Comparison of ENCODE assay signal across 33 cellular contexts in genomic region chr1:18611311-18611710, GRCh38. TPM values are rescaled to one million over a fixed set of nuclear protein-coding genes. Genes with fewer than 3 reads are reported as not detected.
"Had no signal": no experiment of that assay in that cellular context is flagged by ENCODE, and none has a peak within 500 bp of the region (broad histone marks: within the 10 kb centered on the region; RNA-seq: fewer than 3 reads in every experiment).

No MANE protein-coding gene starts in this region.

- H3K4me2 ChIP-seq: smooth muscle cell had no signal

- H2AFZ ChIP-seq: parathyroid adenoma had no signal

- H3K27ac Mint-ChIP-seq: naive thymus-derived CD8-positive, alpha-beta T cell; natural killer cell treated with Interleukin-12 subunit alpha and Interleukin-12 subunit beta and Interleukin-15 and Interleukin-18, amount 100 ng/mL, for 72 hours; nephron progenitor cell; progenitor cell of endocrine pancreas; stimulated activated memory B cell treated with anti-CD40 and anti-IgM and Interleukin-4, amounts not matched to agents 10 μg/mL and 1 μg/mL and 100 μg/mL, for 72 hours; stimulated activated naive CD8-positive, alpha-beta T cell treated with anti-CD3 and anti-CD28 coated beads, Interleukin-15, amount 100 ng/mL, for 72 hours; type B pancreatic cell had no signal

- H3K9ac ChIP-seq: parathyroid adenoma had no signal

- H3K79me2 ChIP-seq: parathyroid adenoma had no signal

- H3K9me3 ChIP-seq: ovary, psoas muscle, spleen, suprapubic skin, testis, tibial artery, transverse colon, upper lobe of right lung, uterus had no signal

- H3K27me3 ChIP-seq: ovary, testis had no signal

- H3K27ac ChIP-seq: ovary, parathyroid adenoma, psoas muscle, skin epidermis, spleen, suprapubic skin, testis, tibial artery, transverse colon, upper lobe of right lung, uterus had no signal

- H3K4me3 ChIP-seq: ovary, psoas muscle, skin epidermis, smooth muscle cell, spleen, suprapubic skin, testis, tibial artery, transverse colon, upper lobe of right lung, uterus had no signal

- H3K9me3 Mint-ChIP-seq: natural killer cell treated with Interleukin-12 subunit alpha and Interleukin-12 subunit beta and Interleukin-15 and Interleukin-18, amount 100 ng/mL, for 72 hours; neural crest cell; stimulated activated naive CD8-positive, alpha-beta T cell treated with anti-CD3 and anti-CD28 coated beads, Interleukin-15, amount 100 ng/mL, for 72 hours; type B pancreatic cell had no signal

- H3K4me3 Mint-ChIP-seq: natural killer cell treated with Interleukin-12 subunit alpha and Interleukin-12 subunit beta and Interleukin-15 and Interleukin-18, amount 100 ng/mL, for 72 hours; nephron progenitor cell; neural crest cell; stimulated activated memory B cell treated with anti-CD40 and anti-IgM and Interleukin-4, amounts not matched to agents 10 μg/mL and 1 μg/mL and 100 μg/mL, for 72 hours; stimulated activated naive CD8-positive, alpha-beta T cell treated with anti-CD3 and anti-CD28 coated beads, Interleukin-15, amount 100 ng/mL, for 72 hours; type B pancreatic cell had no signal

- H3K36me3 ChIP-seq: ovary, spleen, suprapubic skin, tibial artery, transverse colon, upper lobe of right lung, uterus had no signal

- H3K4me1 ChIP-seq: parathyroid adenoma, psoas muscle, spleen, testis, tibial artery, transverse colon, upper lobe of right lung, uterus had no signal

- H3K36me3 Mint-ChIP-seq: naive thymus-derived CD8-positive, alpha-beta T cell; natural killer cell treated with Interleukin-12 subunit alpha and Interleukin-12 subunit beta and Interleukin-15 and Interleukin-18, amount 100 ng/mL, for 72 hours; stimulated activated memory B cell treated with anti-CD40 and anti-IgM and Interleukin-4, amounts not matched to agents 10 μg/mL and 1 μg/mL and 100 μg/mL, for 72 hours; type B pancreatic cell had no signal

- H3K4me1 Mint-ChIP-seq: naive thymus-derived CD8-positive, alpha-beta T cell; neural crest cell; stimulated activated memory B cell treated with anti-CD40 and anti-IgM and Interleukin-4, amounts not matched to agents 10 μg/mL and 1 μg/mL and 100 μg/mL, for 72 hours; stimulated activated naive CD8-positive, alpha-beta T cell treated with anti-CD3 and anti-CD28 coated beads, Interleukin-15, amount 100 ng/mL, for 72 hours had no signal

- DNase-seq: naive thymus-derived CD8-positive, alpha-beta T cell; nephron progenitor cell; occipital lobe; ovary; posterior cingulate gyrus; psoas muscle; right cardiac atrium; spleen; stimulated activated CD4-positive, alpha-beta T cell treated with anti-CD3 and anti-CD28 coated beads, Interleukin-12 subunit alpha, Interleukin-12 subunit beta, amount 100 ng/mL, for 4 hours; stimulated activated CD4-positive, alpha-beta T cell treated with anti-CD3 and anti-CD28 coated beads, Interleukin-1b, Interleukin-23, amount 100 ng/mL, for 48 hours; stimulated activated CD4-positive, alpha-beta T cell treated with anti-CD3 and anti-CD28 coated beads, Interleukin-4, amount 100 ng/mL, for 1 hour; stimulated activated CD4-positive, alpha-beta T cell treated with anti-CD3 and anti-CD28 coated beads, Interleukin-4, amount 100 ng/mL, for 4 hours; stimulated activated CD8-positive, alpha-beta memory T cell treated with anti-CD3 and anti-CD28 coated beads, Interleukin-4, amount 100 ng/mL, for 48 hours; stimulated activated naive CD4-positive, alpha-beta T cell; stimulated activated naive CD8-positive, alpha-beta T cell treated with anti-CD3 and anti-CD28 coated beads, Interleukin-15, amount 100 ng/mL, for 72 hours; stimulated activated naive CD8-positive, alpha-beta T cell treated with anti-CD3 and anti-CD28 coated beads, Interleukin-15, Interleukin-2, amounts not matched to agents 100 U/mL and 50 U/mL, for 24 hours; testis; transverse colon; upper lobe of right lung; uterus had no signal

RNA-seq across cellular contexts. Expression of gene PAX7, which starts 19.3 kb away (rescaled TPM):
- total RNA-seq: naive thymus-derived CD8-positive, alpha-beta T cell; natural killer cell treated with Interleukin-12 subunit alpha and Interleukin-12 subunit beta and Interleukin-15 and Interleukin-18, amount 100 ng/mL, for 72 hours; occipital lobe; osteoblast; ovary; progenitor cell of endocrine pancreas; renal cortical epithelial cell; right cardiac atrium; sciatic nerve; smooth muscle cell; spleen; transverse colon; upper lobe of right lung; uterus had no signal
